Comparison of ENCODE assay signal across 8 cellular contexts in genomic region chr11:63614136-63614664, GRCh38. TPM values are rescaled to one million over a fixed set of nuclear protein-coding genes. Genes with fewer than 3 reads are reported as not detected.
DNase-seq lines count a peak whose midpoint lies in the region; ATAC-seq and TF ChIP-seq lines count a peak whose summit lies in the region.

Gene PLAAT3 (minus strand): TSS chr11:63614433. CDS start chr11:63614014, 419 bp downstream.

- peaks cover 7% of the 10 kb centered on the region for H3K4me1 Mint-ChIP-seq in T-helper 1 cell treated with Interleukin-12 subunit alpha and Interleukin-12 subunit beta and Interleukin-4 antibody, amounts not matched to agents 30 μg/mL and 1 μg/mL, for 36 hours (ENCODE audit: low read depth)
- H3K4me1 Mint-ChIP-seq in MCF 10A (ENCODE audit: insufficient read depth, unreplicated experiment) = peaks cover 20% of the 10 kb centered on the region

- peaks cover 10% of the 10 kb centered on the region for H3K27me3 Mint-ChIP-seq in T-helper 1 cell treated with Interleukin-12 subunit alpha and Interleukin-12 subunit beta and Interleukin-4 antibody, amounts not matched to agents 30 μg/mL and 1 μg/mL, for 36 hours (ENCODE audit: low read depth)
- no peaks in the 10 kb centered on the region for H3K27me3 Mint-ChIP-seq in MCF 10A (ENCODE audit: insufficient read depth, unreplicated experiment)

- H3K36me3 Mint-ChIP-seq in T-helper 1 cell treated with Interleukin-12 subunit alpha and Interleukin-12 subunit beta and Interleukin-4 antibody, amounts not matched to agents 30 μg/mL and 1 μg/mL, for 36 hours (ENCODE audit: low read depth) = no peaks in the 10 kb centered on the region
- no peaks in the 10 kb centered on the region for H3K36me3 Mint-ChIP-seq in MCF 10A (ENCODE audit: insufficient read depth, unreplicated experiment)

- peak within 1 kb of the TSS; percentile 79 for H3K4me3 Mint-ChIP-seq in T-helper 1 cell treated with Interleukin-12 subunit alpha and Interleukin-12 subunit beta and Interleukin-4 antibody, amounts not matched to agents 30 μg/mL and 1 μg/mL, for 36 hours
- H3K4me3 Mint-ChIP-seq in MCF 10A (ENCODE audit: unreplicated experiment) = peak within 1 kb of the TSS; percentile 73

- peak; percentile 39 for ATAC-seq in HG03342 (IDR thresholded peaks at IDR 0.05; ENCODE audit: unreplicated experiment)
- no peak for ATAC-seq in HG02973 (IDR thresholded peaks at IDR 0.05; ENCODE audit: unreplicated experiment)

- peaks cover 23% of the 10 kb centered on the region for H3K4me1 ChIP-seq in iPS-15b (ENCODE audit: control insufficient read depth, insufficient read depth, low read length)
- H3K4me1 ChIP-seq in rectal smooth muscle tissue (ENCODE audit: control insufficient read depth, insufficient read depth, low read length) = peaks cover 3% of the 10 kb centered on the region

- no peaks in the 10 kb centered on the region for H3K9me3 ChIP-seq in iPS-15b (ENCODE audit: control insufficient read depth, insufficient read depth, low read length)

- H3K27ac Mint-ChIP-seq in T-helper 1 cell treated with Interleukin-12 subunit alpha and Interleukin-12 subunit beta and Interleukin-4 antibody, amounts not matched to agents 30 μg/mL and 1 μg/mL, for 36 hours = no peak within 1 kb of the TSS
- H3K27ac Mint-ChIP-seq in MCF 10A (ENCODE audit: low read depth, unreplicated experiment) = no peak within 1 kb of the TSS

- DNase-seq in G401 (ENCODE audit: low spot score) (peak; percentile 44), MCF 10A (ENCODE audit: unreplicated experiment) (no peak), GM19240 (ENCODE audit: insufficient read length, low spot score) (no peak)

- H3K9me3 Mint-ChIP-seq in T-helper 1 cell treated with Interleukin-12 subunit alpha and Interleukin-12 subunit beta and Interleukin-4 antibody, amounts not matched to agents 30 μg/mL and 1 μg/mL, for 36 hours = no peaks in the 10 kb centered on the region
- H3K9me3 Mint-ChIP-seq in MCF 10A (ENCODE audit: unreplicated experiment) = no peaks in the 10 kb centered on the region

- in situ Hi-C loops in G401 (cut with HindIII; ENCODE audit: low sequenced_read_pairs) = no loop called here

- H3K36me3 ChIP-seq in iPS-15b (ENCODE audit: control insufficient read depth, insufficient read depth, low read length) (no peaks in the 10 kb centered on the region), rectal smooth muscle tissue (ENCODE audit: control insufficient read depth, insufficient read depth, low read length) (no peaks in the 10 kb centered on the region)

- no peaks in the 10 kb centered on the region for H3K27me3 ChIP-seq in iPS-15b (ENCODE audit: control insufficient read depth, insufficient read depth, low read length)
- H3K27me3 ChIP-seq in rectal smooth muscle tissue (ENCODE audit: control insufficient read depth, insufficient read depth, low read length) = no peaks in the 10 kb centered on the region

- POLR2A ChIA-PET in MCF 10A (lab: Yijun Ruan, JAX) = no interaction called here

- H3K4me3 ChIP-seq in iPS-15b (ENCODE audit: low read depth, low read length) (peak within 1 kb of the TSS; percentile 78), rectal smooth muscle tissue (ENCODE audit: low read length) (peak within 1 kb of the TSS; percentile 90)

- CTCF ChIA-PET in MCF 10A (lab: Yijun Ruan, JAX) = no interaction called here

- no TSS peak for BruUV-seq in MCF 10A (replicated peaks; lab: Mats Ljungman, UMichigan)

- peak within 1 kb of the TSS; percentile 74 for H3K27ac ChIP-seq in rectal smooth muscle tissue (ENCODE audit: low read depth, low read length)

- TF ChIP-seq CTCF in MCF 10A (IDR thresholded peaks at IDR 0.05; ENCODE audit: unreplicated experiment) = no peak

- intact Hi-C loops in MCF 10A (cut with micrococcal nuclease) = no loop called here

- H3K9ac ChIP-seq in iPS-15b (ENCODE audit: low read depth, low read length) (peak within 1 kb of the TSS; percentile 65), rectal smooth muscle tissue (ENCODE audit: low read length) (peak within 1 kb of the TSS; percentile 24)

RNA-seq across cellular contexts. Expression of gene PLAAT3, which starts in this region (rescaled TPM):
- total RNA-seq in G401 (2014; rRNA removed; shearing (Covaris generic)) = 19.6 and 26.9 TPM in 2 replicates
- total RNA-seq in MCF 10A (2022) = 3.6 and 3.9 TPM in 2 replicates
